ENCODE assay signal across 3 cellular contexts in genomic region chr3:54116129-54116528, GRCh38. TPM values are rescaled to one million over a fixed set of nuclear protein-coding genes. Genes with fewer than 3 reads are reported as not detected.
"Had no signal": no experiment of that assay in that cellular context is flagged by ENCODE, and none has a peak within 500 bp of the region (broad histone marks: within the 10 kb centered on the region; RNA-seq: fewer than 3 reads in every experiment).

No MANE protein-coding gene starts in this region.

RNA-seq across cellular contexts. Expression of gene CACNA2D3, which starts 6.2 kb away (rescaled TPM):
- total RNA-seq: HepG2, HT-29 had no signal
- polyA plus RNA-seq: HepG2, IgD-negative memory B cell had no signal
